ENCODE assay signal across 12 cellular contexts in the genomic region with DNA sequence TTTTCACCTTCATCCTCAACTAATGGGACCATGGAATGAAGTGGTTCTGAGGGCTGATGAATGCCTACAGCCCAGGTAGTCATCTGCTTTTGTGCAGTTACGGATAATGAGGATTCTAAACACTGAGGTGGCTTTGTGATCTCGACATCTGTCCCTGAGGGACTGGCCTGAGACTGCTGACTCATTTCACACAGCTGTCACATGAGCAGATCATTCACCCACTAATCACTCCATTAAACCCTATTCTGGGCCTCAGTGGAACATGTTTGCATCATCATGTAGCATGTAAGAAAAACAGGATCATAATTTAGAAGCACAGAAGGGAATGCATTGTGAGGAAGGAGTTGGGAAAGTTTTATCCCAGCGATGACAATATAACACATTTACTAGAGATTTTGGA.
A peak's percentile ranks its signal among the peaks of the same experiment; 100 is the strongest.
DNase-seq lines count a peak whose midpoint lies in the region; ATAC-seq and TF ChIP-seq lines count a peak whose summit lies in the region.
"Had no signal": no experiment of that assay in that cellular context is flagged by ENCODE, and none has a peak within 500 bp of the region (broad histone marks: within the 10 kb centered on the region; RNA-seq: fewer than 3 reads in every experiment).

No MANE protein-coding gene starts in this region.

- H3K4me3 Mint-ChIP-seq in endodermal cell: no peak overlapping the region

- peaks cover 2% of the 10 kb centered on the region for H3K4me1 Mint-ChIP-seq in endodermal cell

- H3K4me1 ChIP-seq in endodermal cell (ENCODE audit: control insufficient read depth, insufficient read depth, low read length): no peaks in the 10 kb centered on the region
- H3K4me1 ChIP-seq: prostate gland had no signal

- no peaks in the 10 kb centered on the region for H3K27me3 Mint-ChIP-seq in endodermal cell (ENCODE audit: insufficient read depth)

- no peak overlapping the region for H3K4me3 ChIP-seq in endodermal cell (ENCODE audit: low read length)
- H3K4me3 ChIP-seq: prostate gland had no signal

- H3K9me3 ChIP-seq in endodermal cell (ENCODE audit: control insufficient read depth, low read length): no peaks in the 10 kb centered on the region
- H3K9me3 ChIP-seq: prostate gland had no signal

- no peaks in the 10 kb centered on the region for H3K9me3 Mint-ChIP-seq in endodermal cell

- H3K36me3 ChIP-seq in endodermal cell (ENCODE audit: control insufficient read depth, insufficient read depth, low read length): no peaks in the 10 kb centered on the region
- H3K36me3 ChIP-seq: prostate gland had no signal

- 78 to 83% methylated on average over 2 of the region's 3 CpGs for WGBS in endodermal cell (ENCODE audit: insufficient coverage in 1 of 2, insufficient read length in 1 of 2), 2 experiments

- no peak overlapping the region for H3K9ac ChIP-seq in endodermal cell (ENCODE audit: extremely low read depth, low read length, poor library complexity, severe bottlenecking)

- ATAC-seq in HG02840 (IDR thresholded peaks at IDR 0.05; ENCODE audit: low FRiP score, unreplicated experiment): peak; percentile 79

- DNase-seq in DMS153 (lab: John Stamatoyannopoulos, UW) (peak; percentile 43), DMS153 treated with DMSO at 0.1 percent for 48 hours (lab: John Stamatoyannopoulos, UW; ENCODE audit: unreplicated experiment) (no peak), HT1080 (ENCODE audit: low read depth) (peak; percentile 13), renal cortical epithelial cell (ENCODE audit: low read depth) (peak; percentile 19), HCEC 1CT (no peak), endodermal cell (no peak)
- DNase-seq in stimulated activated CD4-positive, alpha-beta T cell treated with anti-CD3 and anti-CD28 coated beads, Interleukin-4, amount 100 ng/mL, for 1 hour: no peak
- DNase-seq: erythroblast had no signal

- no peak overlapping the region for H3K27ac Mint-ChIP-seq in endodermal cell

- H3K36me3 Mint-ChIP-seq in endodermal cell (ENCODE audit: low read depth): no peaks in the 10 kb centered on the region

- TF ChIP-seq CTCF in endodermal cell (conservative IDR thresholded peaks at IDR 0.05): no peak

- H3K27me3 ChIP-seq in endodermal cell (ENCODE audit: control insufficient read depth, insufficient read depth, low read length, poor library complexity, severe bottlenecking): no peaks in the 10 kb centered on the region

- H3K27ac ChIP-seq in endodermal cell (ENCODE audit: low read depth, low read length): no peak overlapping the region
- H3K27ac ChIP-seq: 22Rv1, prostate gland, VCaP had no signal

Comparison
In these comparisons a context has a peak if more than half of its experiments do, and no peak if none do; other contexts are left out.
1. DNase-seq: peak in DMS153 (single experiment), HT1080 (single experiment) and renal cortical epithelial cell (single experiment); none in DMS153 treated with DMSO at 0.1 percent for 48 hours (single experiment), stimulated activated CD4-positive, alpha-beta T cell treated with anti-CD3 and anti-CD28 coated beads, Interleukin-4, amount 100 ng/mL, for 1 hour (single experiment), HCEC 1CT (single experiment) and endodermal cell (single experiment).